ENCODE assay signal across 1 cellular context in genomic region chr16:30896890-30897730, GRCh38.
TF ChIP-seq lines count a peak whose summit lies in the region.

No MANE protein-coding gene starts in this region.

TF ChIP-seq in K562, 482 proteins besides CTCF, POLR2A, EP300 and RAD21 (continued from another document and continues in another):
- no peak for TF ChIP-seq CREB3 (tag; conservative IDR thresholded peaks at IDR 0.05; ENCODE audit: low read depth)
- TF ChIP-seq ZNF561 (CRISPR knock-in tag; conservative IDR thresholded peaks at IDR 0.05): no peak
- TF ChIP-seq ZNF398 (CRISPR knock-in tag; IDR thresholded peaks at IDR 0.05): no peak
- TF ChIP-seq RAD51 (IDR thresholded peaks at IDR 0.05; ENCODE audit: borderline replicate concordance, low read depth): no peak; the same call in 1 of the 2 replicates
- TF ChIP-seq ZNF253 (CRISPR knock-in tag; conservative IDR thresholded peaks at IDR 0.05): no peak
- no peak for TF ChIP-seq ASH1L (IDR thresholded peaks at IDR 0.05; ENCODE audit: borderline replicate concordance, low read depth, partially characterized antibody)
- TF ChIP-seq ATF7 (IDR thresholded peaks at IDR 0.05): no peak
- TF ChIP-seq SETDB1 (IDR thresholded peaks at IDR 0.05; ENCODE audit: low read length): no peak
- no peak for TF ChIP-seq E2F1 (CRISPR knock-in tag; IDR thresholded peaks at IDR 0.05)
- TF ChIP-seq SIRT6 (IDR thresholded peaks at IDR 0.05; ENCODE audit: low read depth, low read length): no peak
- TF ChIP-seq ZNF311 (CRISPR knock-in tag; IDR thresholded peaks at IDR 0.05): no peak
- peak; percentile 58 for TF ChIP-seq NBN (IDR thresholded peaks at IDR 0.05; ENCODE audit: low read depth)
- TF ChIP-seq, protein P1, sequence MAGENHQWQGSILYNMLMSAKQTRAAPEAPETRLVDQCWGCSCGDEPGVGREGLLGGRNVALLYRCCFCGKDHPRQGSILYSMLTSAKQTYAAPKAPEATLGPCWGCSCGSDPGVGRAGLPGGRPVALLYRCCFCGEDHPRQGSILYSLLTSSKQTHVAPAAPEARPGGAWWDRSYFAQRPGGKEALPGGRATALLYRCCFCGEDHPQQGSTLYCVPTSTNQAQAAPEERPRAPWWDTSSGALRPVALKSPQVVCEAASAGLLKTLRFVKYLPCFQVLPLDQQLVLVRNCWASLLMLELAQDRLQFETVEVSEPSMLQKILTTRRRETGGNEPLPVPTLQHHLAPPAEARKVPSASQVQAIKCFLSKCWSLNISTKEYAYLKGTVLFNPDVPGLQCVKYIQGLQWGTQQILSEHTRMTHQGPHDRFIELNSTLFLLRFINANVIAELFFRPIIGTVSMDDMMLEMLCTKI (IDR thresholded peaks at IDR 0.05; ENCODE audit: partially characterized antibody): no peak
- no peak for TF ChIP-seq HDAC6 (IDR thresholded peaks at IDR 0.05; ENCODE audit: low read depth, low read length)
- peak; percentile 74 to 86; a peak in 3 of 4 replicates for TF ChIP-seq FOXK2 (conservative IDR thresholded peaks at IDR 0.05 in 1 of 2, IDR thresholded peaks at IDR 0.05 in 1 of 2; ENCODE audit: low read depth in 2 of 2)
- TF ChIP-seq ZNF408 (CRISPR knock-in tag; IDR thresholded peaks at IDR 0.05; ENCODE audit: low read depth): no peak
- no peak for TF ChIP-seq E4F1 (CRISPR knock-in tag; IDR thresholded peaks at IDR 0.05; ENCODE audit: borderline replicate concordance)
- TF ChIP-seq, protein P2, sequence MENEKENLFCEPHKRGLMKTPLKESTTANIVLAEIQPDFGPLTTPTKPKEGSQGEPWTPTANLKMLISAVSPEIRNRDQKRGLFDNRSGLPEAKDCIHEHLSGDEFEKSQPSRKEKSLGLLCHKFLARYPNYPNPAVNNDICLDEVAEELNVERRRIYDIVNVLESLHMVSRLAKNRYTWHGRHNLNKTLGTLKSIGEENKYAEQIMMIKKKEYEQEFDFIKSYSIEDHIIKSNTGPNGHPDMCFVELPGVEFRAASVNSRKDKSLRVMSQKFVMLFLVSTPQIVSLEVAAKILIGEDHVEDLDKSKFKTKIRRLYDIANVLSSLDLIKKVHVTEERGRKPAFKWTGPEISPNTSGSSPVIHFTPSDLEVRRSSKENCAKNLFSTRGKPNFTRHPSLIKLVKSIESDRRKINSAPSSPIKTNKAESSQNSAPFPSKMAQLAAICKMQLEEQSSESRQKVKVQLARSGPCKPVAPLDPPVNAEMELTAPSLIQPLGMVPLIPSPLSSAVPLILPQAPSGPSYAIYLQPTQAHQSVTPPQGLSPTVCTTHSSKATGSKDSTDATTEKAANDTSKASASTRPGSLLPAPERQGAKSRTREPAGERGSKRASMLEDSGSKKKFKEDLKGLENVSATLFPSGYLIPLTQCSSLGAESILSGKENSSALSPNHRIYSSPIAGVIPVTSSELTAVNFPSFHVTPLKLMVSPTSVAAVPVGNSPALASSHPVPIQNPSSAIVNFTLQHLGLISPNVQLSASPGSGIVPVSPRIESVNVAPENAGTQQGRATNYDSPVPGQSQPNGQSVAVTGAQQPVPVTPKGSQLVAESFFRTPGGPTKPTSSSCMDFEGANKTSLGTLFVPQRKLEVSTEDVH (IDR thresholded peaks at IDR 0.05; ENCODE audit: low read depth, partially characterized antibody): no peak
- TF ChIP-seq CTBP1 (IDR thresholded peaks at IDR 0.05; ENCODE audit: borderline replicate concordance): no peak
- no peak for TF ChIP-seq NCOA2 (IDR thresholded peaks at IDR 0.05; ENCODE audit: partially characterized antibody in 2 of 2)
- no peak; the same call in 1 of the 2 replicates for TF ChIP-seq PML (IDR thresholded peaks at IDR 0.05; ENCODE audit: low read length)
- TF ChIP-seq ZBTB12 (CRISPR knock-in tag; IDR thresholded peaks at IDR 0.05): no peak
- TF ChIP-seq KAT7 (CRISPR knock-in tag; IDR thresholded peaks at IDR 0.05; ENCODE audit: borderline replicate concordance): no peak
- TF ChIP-seq, protein P3, sequence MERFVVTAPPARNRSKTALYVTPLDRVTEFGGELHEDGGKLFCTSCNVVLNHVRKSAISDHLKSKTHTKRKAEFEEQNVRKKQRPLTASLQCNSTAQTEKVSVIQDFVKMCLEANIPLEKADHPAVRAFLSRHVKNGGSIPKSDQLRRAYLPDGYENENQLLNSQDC (CRISPR knock-in tag; IDR thresholded peaks at IDR 0.05): no peak
- no peak for TF ChIP-seq HMGXB4 (CRISPR knock-in tag; IDR thresholded peaks at IDR 0.05)
- TF ChIP-seq ZNF143 (CRISPR knock-in tag; IDR thresholded peaks at IDR 0.05): peak; percentile 94
- no peak for TF ChIP-seq CHCHD3 (CRISPR knock-in tag; IDR thresholded peaks at IDR 0.05)
- TF ChIP-seq, protein P4, sequence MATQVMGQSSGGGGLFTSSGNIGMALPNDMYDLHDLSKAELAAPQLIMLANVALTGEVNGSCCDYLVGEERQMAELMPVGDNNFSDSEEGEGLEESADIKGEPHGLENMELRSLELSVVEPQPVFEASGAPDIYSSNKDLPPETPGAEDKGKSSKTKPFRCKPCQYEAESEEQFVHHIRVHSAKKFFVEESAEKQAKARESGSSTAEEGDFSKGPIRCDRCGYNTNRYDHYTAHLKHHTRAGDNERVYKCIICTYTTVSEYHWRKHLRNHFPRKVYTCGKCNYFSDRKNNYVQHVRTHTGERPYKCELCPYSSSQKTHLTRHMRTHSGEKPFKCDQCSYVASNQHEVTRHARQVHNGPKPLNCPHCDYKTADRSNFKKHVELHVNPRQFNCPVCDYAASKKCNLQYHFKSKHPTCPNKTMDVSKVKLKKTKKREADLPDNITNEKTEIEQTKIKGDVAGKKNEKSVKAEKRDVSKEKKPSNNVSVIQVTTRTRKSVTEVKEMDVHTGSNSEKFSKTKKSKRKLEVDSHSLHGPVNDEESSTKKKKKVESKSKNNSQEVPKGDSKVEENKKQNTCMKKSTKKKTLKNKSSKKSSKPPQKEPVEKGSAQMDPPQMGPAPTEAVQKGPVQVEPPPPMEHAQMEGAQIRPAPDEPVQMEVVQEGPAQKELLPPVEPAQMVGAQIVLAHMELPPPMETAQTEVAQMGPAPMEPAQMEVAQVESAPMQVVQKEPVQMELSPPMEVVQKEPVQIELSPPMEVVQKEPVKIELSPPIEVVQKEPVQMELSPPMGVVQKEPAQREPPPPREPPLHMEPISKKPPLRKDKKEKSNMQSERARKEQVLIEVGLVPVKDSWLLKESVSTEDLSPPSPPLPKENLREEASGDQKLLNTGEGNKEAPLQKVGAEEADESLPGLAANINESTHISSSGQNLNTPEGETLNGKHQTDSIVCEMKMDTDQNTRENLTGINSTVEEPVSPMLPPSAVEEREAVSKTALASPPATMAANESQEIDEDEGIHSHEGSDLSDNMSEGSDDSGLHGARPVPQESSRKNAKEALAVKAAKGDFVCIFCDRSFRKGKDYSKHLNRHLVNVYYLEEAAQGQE (CRISPR knock-in tag; IDR thresholded peaks at IDR 0.05; ENCODE audit: low read depth): no peak
- no peak for TF ChIP-seq CHD1 (IDR thresholded peaks at IDR 0.05; ENCODE audit: low read length)
- no peak for TF ChIP-seq MED1 (CRISPR knock-in tag; IDR thresholded peaks at IDR 0.05; ENCODE audit: borderline replicate concordance)
- no peak for TF ChIP-seq RBM39 (optimal IDR thresholded peaks at IDR 0.05; ENCODE audit: low read depth, low read length)
- TF ChIP-seq ZKSCAN8 (CRISPR knock-in tag; IDR thresholded peaks at IDR 0.05): no peak
- no peak for TF ChIP-seq SRSF7 (optimal IDR thresholded peaks at IDR 0.05; ENCODE audit: low read depth, low read length)
- no peak for TF ChIP-seq PTTG1 (tag; IDR thresholded peaks at IDR 0.05; ENCODE audit: low read depth)
- TF ChIP-seq MCM2 (IDR thresholded peaks at IDR 0.05; ENCODE audit: low read depth): no peak
- TF ChIP-seq CBX1 (IDR thresholded peaks at IDR 0.05; ENCODE audit: low read depth): no peak
- TF ChIP-seq POLR3G (IDR thresholded peaks at IDR 0.05; ENCODE audit: extremely low read depth, insufficient read length, insufficient replicate concordance): no peak
- no peak for TF ChIP-seq KLF1 (tag; IDR thresholded peaks at IDR 0.05)
- no peak for TF ChIP-seq MEF2A (IDR thresholded peaks at IDR 0.05; ENCODE audit: control insufficient read depth, low read depth, low read length)
- no peak for TF ChIP-seq CC2D1A (IDR thresholded peaks at IDR 0.05)
- no peak for TF ChIP-seq HMG20A (CRISPR knock-in tag; conservative IDR thresholded peaks at IDR 0.05)
- no peak for TF ChIP-seq ZBTB1 (CRISPR knock-in tag; IDR thresholded peaks at IDR 0.05; ENCODE audit: borderline replicate concordance, low read depth)
- no peak for TF ChIP-seq BDP1 (IDR thresholded peaks at IDR 0.05; ENCODE audit: insufficient read depth, insufficient read length)
- no peak for TF ChIP-seq ZNF551 (CRISPR knock-in tag; IDR thresholded peaks at IDR 0.05)
- no peak for TF ChIP-seq ZEB2 (IDR thresholded peaks at IDR 0.05)
- TF ChIP-seq, protein P5, sequence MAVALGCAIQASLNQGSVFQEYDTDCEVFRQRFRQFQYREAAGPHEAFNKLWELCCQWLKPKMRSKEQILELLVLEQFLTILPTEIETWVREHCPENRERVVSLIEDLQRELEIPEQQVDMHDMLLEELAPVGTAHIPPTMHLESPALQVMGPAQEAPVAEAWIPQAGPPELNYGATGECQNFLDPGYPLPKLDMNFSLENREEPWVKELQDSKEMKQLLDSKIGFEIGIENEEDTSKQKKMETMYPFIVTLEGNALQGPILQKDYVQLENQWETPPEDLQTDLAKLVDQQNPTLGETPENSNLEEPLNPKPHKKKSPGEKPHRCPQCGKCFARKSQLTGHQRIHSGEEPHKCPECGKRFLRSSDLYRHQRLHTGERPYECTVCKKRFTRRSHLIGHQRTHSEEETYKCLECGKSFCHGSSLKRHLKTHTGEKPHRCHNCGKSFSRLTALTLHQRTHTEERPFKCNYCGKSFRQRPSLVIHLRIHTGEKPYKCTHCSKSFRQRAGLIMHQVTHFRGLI (CRISPR knock-in tag; IDR thresholded peaks at IDR 0.05): no peak
- TF ChIP-seq POU5F1 (IDR thresholded peaks at IDR 0.05; ENCODE audit: borderline replicate concordance, low read depth, low read length, partially characterized antibody): peak; percentile 38
